8 cellular contexts compared by ENCODE assay signal in genomic region chr7:66522518-66522917, GRCh38.
DNase-seq lines count a peak whose midpoint lies in the region; ATAC-seq, FAIRE-seq and TF ChIP-seq lines count a peak whose summit lies in the region.

No MANE protein-coding gene starts in this region.

- DNase-seq in A549 (ENCODE audit: low read depth in 1 of 2, low spot score in 1 of 2) (peak in 1 of 2 experiments; percentile 41), GM10266 (ENCODE audit: extremely low spot score) (no peak), RWPE2 (ENCODE audit: low spot score) (no peak), germinal center (ENCODE audit: low spot score) (peak; percentile 35), DMS153 (lab: John Stamatoyannopoulos, UW) (no peak), ureter (ENCODE audit: low spot score) (no peak), G401 (ENCODE audit: low spot score) (no peak)
- DNase-seq in effector CD4-positive, alpha-beta T cell: no peak

- in situ Hi-C loops in G401 (cut with HindIII; ENCODE audit: low sequenced_read_pairs): no loop called here

- H3K4me3 ChIP-seq in A549: no peak overlapping the region
- no peak overlapping the region for H3K4me3 ChIP-seq in RWPE2 (ENCODE audit: severe bottlenecking)

- peak; percentile 38 to 50; a peak in 3 of 5 replicates for TF ChIP-seq RAD21 in A549 (conservative IDR thresholded peaks at IDR 0.05 in 1 of 2, IDR thresholded peaks at IDR 0.05 in 1 of 2)

- ATAC-seq in A549 (peak; percentile 75 to 80), RWPE2 (ENCODE audit: low read depth) (peak; percentile 54)

- TF ChIP-seq CTCF in A549 (IDR thresholded peaks at IDR 0.05): peak; percentile 31
- peak; percentile 36 for TF ChIP-seq CTCF in GM10266 (IDR thresholded peaks at IDR 0.05; ENCODE audit: control insufficient read depth, insufficient read depth, low read depth, missing control alignments)
- TF ChIP-seq CTCF in RWPE2 (IDR thresholded peaks at IDR 0.05; ENCODE audit: poor library complexity, severe bottlenecking): peak; percentile 30

- 65% methylated on average over 3 of the region's 3 CpGs for WGBS in A549 (ENCODE audit: missing lambda C conversion rate)

- H3K9me3 ChIP-seq in A549 (no peaks in the 10 kb centered on the region), RWPE2 (ENCODE audit: severe bottlenecking) (no peaks in the 10 kb centered on the region)

- H3K4me2 ChIP-seq in A549: no peak overlapping the region

- POLR2A ChIA-PET in A549 (lab: Yijun Ruan, JAX): no interaction called here

- no peak overlapping the region for H3K27ac ChIP-seq in A549
- no peak overlapping the region for H3K27ac ChIP-seq in RWPE2 (ENCODE audit: poor library complexity, severe bottlenecking)

- no peak for TF ChIP-seq EP300 in A549 (IDR thresholded peaks at IDR 0.05)

- H3K4me1 ChIP-seq in A549 (no peaks in the 10 kb centered on the region), RWPE2 (ENCODE audit: insufficient read depth, poor library complexity, severe bottlenecking) (no peaks in the 10 kb centered on the region)

- CTCF ChIA-PET in A549 (lab: Yijun Ruan, JAX): interaction anchor here (0.8 to 1.0 kb wide), 2 partner anchors 13 to 492 kb away, joined by 3 to 4 read pairs; no protein-coding TSS in a partner anchor

- no peak for TF ChIP-seq POLR2A in A549 (IDR thresholded peaks at IDR 0.05; ENCODE audit: low read length)

- no peak for FAIRE-seq in A549 (lab: Jason Lieb, UNC)

- no peaks in the 10 kb centered on the region for H3K27me3 ChIP-seq in RWPE2 (ENCODE audit: insufficient read depth, poor library complexity, severe bottlenecking)

- no peaks in the 10 kb centered on the region for H3K36me3 ChIP-seq in RWPE2 (ENCODE audit: low read depth)

TF ChIP-seq in A549, 52 proteins besides CTCF, POLR2A, EP300 and RAD21:
- no peak for TF ChIP-seq ZSCAN20 (CRISPR knock-in tag; IDR thresholded peaks at IDR 0.05)
- no peak for TF ChIP-seq JUN (IDR thresholded peaks at IDR 0.05)
- TF ChIP-seq KDM5A (IDR thresholded peaks at IDR 0.05): no peak
- 0 out of 2 replicates have a peak, but pooled peaks have one; percentile 35 for TF ChIP-seq POLR2AphosphoS2 (conservative IDR thresholded peaks at IDR 0.05; ENCODE audit: low read length)
- TF ChIP-seq SMC3 (IDR thresholded peaks at IDR 0.05): peak; percentile 25; the same call in 1 of the 3 replicates
